In the genomic region with DNA sequence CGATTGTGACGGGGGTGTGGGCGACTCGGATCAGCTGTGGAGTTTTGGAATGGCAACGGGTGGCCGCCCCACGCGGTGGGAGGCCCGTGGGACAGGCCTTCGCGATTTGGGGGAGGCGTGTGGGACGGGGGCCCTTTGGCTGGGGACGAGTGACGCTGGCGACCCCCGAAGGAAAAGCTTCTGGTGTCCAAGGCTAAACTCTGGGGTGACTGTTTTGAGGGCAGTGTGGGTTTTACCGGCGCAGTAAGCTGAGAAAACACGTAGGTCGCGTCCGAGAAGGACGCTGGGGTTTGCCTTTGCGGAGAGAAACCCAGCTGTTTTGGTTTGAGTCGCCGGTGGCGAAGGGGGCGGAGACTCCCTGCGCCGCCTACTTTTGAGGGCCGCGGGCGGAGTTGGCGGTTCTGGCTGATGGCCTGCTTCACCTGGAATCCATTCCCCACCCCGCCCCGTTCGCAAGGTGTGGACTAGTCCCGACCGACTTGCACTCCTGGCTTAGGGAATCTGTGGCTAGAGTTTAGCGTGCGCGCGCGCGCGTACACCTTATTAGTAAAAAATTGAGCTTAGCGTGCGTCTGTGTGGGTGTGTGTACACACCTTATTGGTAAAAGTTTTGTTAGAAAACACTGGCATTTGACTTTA, we compare ENCODE assay signal across 8 cellular contexts. TPM values are rescaled to one million over a fixed set of nuclear protein-coding genes. Genes with fewer than 3 reads are reported as not detected.
DNase-seq lines count a peak whose midpoint lies in the region; ATAC-seq and TF ChIP-seq lines count a peak whose summit lies in the region.

No MANE protein-coding gene starts in this region.

- H3K9me3 Mint-ChIP-seq in CD8-positive, alpha-beta T cell: no peaks in the 10 kb centered on the region

- CTCF ChIA-PET in CD8-positive, alpha-beta T cell (lab: Charles Lee): interaction anchor here (0.8 to 1.2 kb wide), 3 partner anchors 77 to 166 kb away, joined by 3 to 6 read pairs (median 3); a partner anchor contains a TSS

- ATAC-seq in CD8-positive, alpha-beta T cell: peak; percentile 58
- ATAC-seq in GM19467 (IDR thresholded peaks at IDR 0.05; ENCODE audit: unreplicated experiment): peak; percentile 65

- intact Hi-C loops in CD8-positive, alpha-beta T cell (cut with DNase I, micrococcal nuclease): loop anchor here (1.0 to 10.0 kb wide), 9 partner anchors 42 to 1788 kb away; a partner anchor contains a TSS

- H3K27ac Mint-ChIP-seq in CD8-positive, alpha-beta T cell: peak overlapping the region; percentile 99

- no peaks in the 10 kb centered on the region for H3K27me3 ChIP-seq in CD8-positive, alpha-beta T cell (ENCODE audit: insufficient read depth, low read length)

- H3K36me3 Mint-ChIP-seq in CD8-positive, alpha-beta T cell: peaks cover 28% of the 10 kb centered on the region

- peak overlapping the region; percentile 97 for H3K27ac ChIP-seq in CD8-positive, alpha-beta T cell (ENCODE audit: low read depth, low read length)

- no peaks in the 10 kb centered on the region for H3K36me3 ChIP-seq in CD8-positive, alpha-beta T cell (ENCODE audit: insufficient read depth, low read length)

- peaks cover 30% of the 10 kb centered on the region for H3K4me1 ChIP-seq in CD8-positive, alpha-beta T cell (ENCODE audit: insufficient read depth, low read length)

- peak; percentile 70 to 86 (median 80) for DNase-seq in CD8-positive, alpha-beta T cell
- peak; percentile 83 for DNase-seq in HK-2 (ENCODE audit: unreplicated experiment)
- peak; percentile 95 for DNase-seq in NCI-H82 (lab: John Stamatoyannopoulos, UW)
- peak; percentile 93 for DNase-seq in activated CD8-positive, alpha-beta memory T cell treated with anti-CD3 and anti-CD28 coated beads for 24 hours
- DNase-seq in effector CD8-positive, alpha-beta T cell (lab: John Stamatoyannopoulos, UW): peak; percentile 72
- peak; percentile 79 for DNase-seq in medulla oblongata (ENCODE audit: extremely low spot score)
- DNase-seq in stimulated activated CD8-positive, alpha-beta memory T cell treated with anti-CD3 and anti-CD28 coated beads, Interleukin-12 subunit alpha, Interleukin-12 subunit beta, amount 100 ng/mL, for 24 hours (ENCODE audit: extremely low read depth): peak; percentile 66

- POLR2A ChIA-PET in CD8-positive, alpha-beta T cell (lab: Charles Lee): interaction anchor here (0.6 to 2.6 kb wide), 13 partner anchors 11 to 1539 kb away, joined by 3 to 55 read pairs (median 3); a partner anchor contains a TSS

- no peaks in the 10 kb centered on the region for H3K9me3 ChIP-seq in CD8-positive, alpha-beta T cell (ENCODE audit: low read length)

- peak overlapping the region; percentile 97 for H3K4me3 ChIP-seq in CD8-positive, alpha-beta T cell (ENCODE audit: low read depth, low read length)

- H3K27me3 Mint-ChIP-seq in CD8-positive, alpha-beta T cell (ENCODE audit: low read depth): no peaks in the 10 kb centered on the region

- peak overlapping the region; percentile 99 for H3K4me3 Mint-ChIP-seq in CD8-positive, alpha-beta T cell

- TF ChIP-seq CTCF in CD8-positive, alpha-beta T cell (IDR thresholded peaks at IDR 0.05): no peak

- H3K4me1 Mint-ChIP-seq in CD8-positive, alpha-beta T cell (ENCODE audit: low read depth): peaks cover 43% of the 10 kb centered on the region

RNA-seq across cellular contexts. Expression of a gene that starts 0.6 kb away (rescaled TPM):
- 100 to 1,000 TPM; 132 to 139 TPM for total RNA-seq in CD8-positive, alpha-beta T cell

Comparison
In these comparisons a context has a peak if more than half of its experiments do, and no peak if none do; other contexts are left out.
1. Peak in every context shown above with its lines: DNase-seq, ATAC-seq, H3K4me3 ChIP-seq and H3K27ac ChIP-seq.